ENCODE assay signal across 17 cellular contexts in the genomic region with DNA sequence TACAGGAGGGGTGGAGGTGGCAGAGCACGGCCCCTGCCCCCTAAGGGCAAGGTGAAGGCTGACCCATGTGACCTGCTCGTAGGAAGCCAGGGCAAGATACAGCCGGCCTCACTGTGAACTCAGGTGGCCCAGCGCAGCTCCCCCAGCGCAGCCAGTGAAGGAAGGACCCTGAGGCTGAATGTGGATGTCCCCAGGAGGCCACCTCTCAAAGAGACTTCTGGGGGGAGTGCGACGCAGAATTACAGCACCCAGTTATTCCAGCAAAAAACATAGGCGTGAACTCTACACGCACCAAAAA. TPM values are rescaled to one million over a fixed set of nuclear protein-coding genes. Genes with fewer than 3 reads are reported as not detected.
"Had no signal": no experiment of that assay in that cellular context is flagged by ENCODE, and none has a peak within 500 bp of the region (broad histone marks: within the 10 kb centered on the region; RNA-seq: fewer than 3 reads in every experiment).

No MANE protein-coding gene starts in this region.

- H3K27me3 ChIP-seq: cardiac muscle cell, right atrium auricular region, suprapubic skin, upper lobe of left lung had no signal

- H3K27me3 Mint-ChIP-seq: activated B cell treated with CpG ODN at 0.5 μM for 24 hours; activated CD4-positive, alpha-beta T cell treated with anti-CD3 and anti-CD28 coated beads, Interleukin-2, amount 10 ng/mL, durations not matched to agents 24 days and 14 days had no signal

- H3K36me3 Mint-ChIP-seq: activated naive CD8-positive, alpha-beta T cell treated with anti-CD3 and anti-CD28 coated beads, Interleukin-2, amount 10 ng/mL, durations not matched to agents 7 days and 5 days; stimulated activated memory B cell treated with anti-CD40 and anti-IgM and Interleukin-4, amounts not matched to agents 10 μg/mL and 1 μg/mL and 100 μg/mL, for 72 hours had no signal

- DNase-seq: activated B cell treated with CpG ODN at 0.5 μM for 24 hours; activated CD4-positive, alpha-beta T cell treated with anti-CD3 and anti-CD28 coated beads, Interleukin-2, amount 10 ng/mL, durations not matched to agents 24 days and 14 days; activated CD8-positive, alpha-beta memory T cell treated with anti-CD3 and anti-CD28 coated beads for 24 hours; activated gamma-delta T cell; activated naive CD8-positive, alpha-beta T cell treated with anti-CD3 and anti-CD28 coated beads, Interleukin-2, amount 10 ng/mL, durations not matched to agents 7 days and 5 days; cortex of kidney; mesendoderm; SHP77 had no signal

- H3K27ac ChIP-seq: cardiac muscle cell, left lung, suprapubic skin, upper lobe of left lung had no signal

- H3K9me3 Mint-ChIP-seq: activated CD4-positive, alpha-beta T cell treated with anti-CD3 and anti-CD28 coated beads, Interleukin-2, amount 10 ng/mL, durations not matched to agents 24 days and 14 days had no signal

- H3K27ac Mint-ChIP-seq: activated CD4-positive, alpha-beta T cell treated with anti-CD3 and anti-CD28 coated beads, Interleukin-2, amount 10 ng/mL, durations not matched to agents 24 days and 14 days; stimulated activated memory B cell treated with anti-CD40 and anti-IgM and Interleukin-4, amounts not matched to agents 10 μg/mL and 1 μg/mL and 100 μg/mL, for 72 hours had no signal

- ATAC-seq: left lung; SK-N-SH treated with all-trans-retinoic acid at 6 μM for 48 hours; stimulated activated memory B cell treated with anti-CD40 and anti-IgM and Interleukin-4, amounts not matched to agents 10 μg/mL and 1 μg/mL and 100 μg/mL, for 72 hours had no signal

- H3K4me3 ChIP-seq: cardiac muscle cell, left lung had no signal

- H3K4me3 Mint-ChIP-seq: activated B cell treated with CpG ODN at 0.5 μM for 24 hours; activated CD4-positive, alpha-beta T cell treated with anti-CD3 and anti-CD28 coated beads, Interleukin-2, amount 10 ng/mL, durations not matched to agents 24 days and 14 days; stimulated activated memory B cell treated with anti-CD40 and anti-IgM and Interleukin-4, amounts not matched to agents 10 μg/mL and 1 μg/mL and 100 μg/mL, for 72 hours had no signal

- H3K4me1 Mint-ChIP-seq: activated CD4-positive, alpha-beta T cell treated with anti-CD3 and anti-CD28 coated beads, Interleukin-2, amount 10 ng/mL, durations not matched to agents 24 days and 14 days; activated naive CD8-positive, alpha-beta T cell treated with anti-CD3 and anti-CD28 coated beads, Interleukin-2, amount 10 ng/mL, durations not matched to agents 7 days and 5 days; stimulated activated memory B cell treated with anti-CD40 and anti-IgM and Interleukin-4, amounts not matched to agents 10 μg/mL and 1 μg/mL and 100 μg/mL, for 72 hours had no signal

- H3K36me3 ChIP-seq: cardiac muscle cell, left lung, right atrium auricular region, suprapubic skin had no signal

RNA-seq across cellular contexts. Expression of a gene that starts 52.9 kb away (rescaled TPM):
- total RNA-seq: activated B cell treated with CpG ODN at 0.5 μM for 24 hours; activated CD4-positive, alpha-beta T cell treated with anti-CD3 and anti-CD28 coated beads, Interleukin-2, amount 10 ng/mL, durations not matched to agents 24 days and 14 days; astrocyte; cardiac muscle cell; right atrium auricular region; suprapubic skin; T-helper 1 cell treated with Interleukin-12 subunit alpha and Interleukin-12 subunit beta and Interleukin-4 antibody, amounts not matched to agents 30 ng/mL and 1 ng/mL, for 36 hours had no signal
